8 cellular contexts compared by ENCODE assay signal in genomic region chr9:131502781-131503625, GRCh38. TPM values are rescaled to one million over a fixed set of nuclear protein-coding genes. Genes with fewer than 3 reads are reported as not detected.
A peak's percentile ranks its signal among the peaks of the same experiment; 100 is the strongest.
DNase-seq lines count a peak whose midpoint lies in the region; ATAC-seq and TF ChIP-seq lines count a peak whose summit lies in the region.

Gene POMT1, plus strand, starts transcription at chr9:131502918. Its CDS starts 1,301 bp downstream, at chr9:131504219.

- H3K27ac ChIP-seq in KMS-11 = peak within 1 kb of the TSS; percentile 99

- peak; percentile 65 for ATAC-seq in GM21717 (IDR thresholded peaks at IDR 0.05; ENCODE audit: unreplicated experiment)
- peak; percentile 76 to 85 (median 82) for ATAC-seq in natural killer cell

- peaks cover 48% of the 10 kb centered on the region for H3K36me3 Mint-ChIP-seq in activated T-helper 2 cell treated with anti-CD3 and anti-CD28 coated beads, Interferon-gamma antibody, Interleukin-2, Interleukin-4, amounts not matched to agents 10 μg/mL and 5 μg/mL and 100 μg/mL, durations not matched to agents 14 hours and 24 hours and 36 hours (ENCODE audit: low read depth)
- no peaks in the 10 kb centered on the region for H3K36me3 Mint-ChIP-seq in natural killer cell

- H3K4me3 ChIP-seq in KMS-11 (IDR thresholded peaks at IDR 0.05; ENCODE audit: insufficient read depth, low read depth, low read length) = no peak within 1 kb of the TSS

- peaks cover 48% of the 10 kb centered on the region for H3K79me2 ChIP-seq in KMS-11 (ENCODE audit: insufficient read depth, low read depth)

- TF ChIP-seq CTCF in KMS-11 (conservative IDR thresholded peaks at IDR 0.05; ENCODE audit: low read depth, low read length) (no peak), natural killer cell (IDR thresholded peaks at IDR 0.05) (no peak)

- H3K4me1 Mint-ChIP-seq in activated T-helper 2 cell treated with anti-CD3 and anti-CD28 coated beads, Interferon-gamma antibody, Interleukin-2, Interleukin-4, amounts not matched to agents 10 μg/mL and 5 μg/mL and 100 μg/mL, durations not matched to agents 14 hours and 24 hours and 36 hours (ENCODE audit: low read depth) = peaks cover 35% of the 10 kb centered on the region
- peaks cover 43 to 50% of the 10 kb centered on the region in 2 donors for H3K4me1 Mint-ChIP-seq in natural killer cell

- H3K4me2 ChIP-seq in KMS-11 = peak within 1 kb of the TSS; percentile 97

- H3K27me3 ChIP-seq in KMS-11 (ENCODE audit: insufficient read depth, low read depth) = no peaks in the 10 kb centered on the region

- H2AFZ ChIP-seq in KMS-11 (ENCODE audit: low read depth) = peak within 1 kb of the TSS; percentile 75

- peaks cover 60% of the 10 kb centered on the region for H3K4me1 ChIP-seq in KMS-11 (ENCODE audit: low read depth, poor library complexity, severe bottlenecking)

- no peaks in the 10 kb centered on the region for H4K20me1 ChIP-seq in KMS-11 (ENCODE audit: insufficient read depth)

- H3K27ac Mint-ChIP-seq in activated T-helper 2 cell treated with anti-CD3 and anti-CD28 coated beads, Interferon-gamma antibody, Interleukin-2, Interleukin-4, amounts not matched to agents 10 μg/mL and 5 μg/mL and 100 μg/mL, durations not matched to agents 14 hours and 24 hours and 36 hours = peak within 1 kb of the TSS; percentile 91
- peak within 1 kb of the TSS; percentile 61 to 89 for H3K27ac Mint-ChIP-seq in natural killer cell

- H3K36me3 ChIP-seq in KMS-11 (ENCODE audit: insufficient read depth) = no peaks in the 10 kb centered on the region; the same call in 1 of the 2 replicates

- intact Hi-C loops in activated T-helper 2 cell treated with anti-CD3 and anti-CD28 coated beads, Interferon-gamma antibody, Interleukin-2, Interleukin-4, amounts not matched to agents 10 μg/mL and 5 μg/mL and 100 μg/mL, durations not matched to agents 14 hours and 24 hours and 36 hours (cut with micrococcal nuclease) = loop anchor here (2.0 to 10.0 kb wide), 5 partner anchors 28 to 244 kb away; partner anchors contain the start of genes FAM78A and UCK1
- intact Hi-C loops in natural killer cell (cut with micrococcal nuclease) = loop anchor here (5.0 kb wide), 1 partner anchor 234 kb away; no protein-coding TSS in a partner anchor

- H3K9me3 Mint-ChIP-seq in activated T-helper 2 cell treated with anti-CD3 and anti-CD28 coated beads, Interferon-gamma antibody, Interleukin-2, Interleukin-4, amounts not matched to agents 10 μg/mL and 5 μg/mL and 100 μg/mL, durations not matched to agents 14 hours and 24 hours and 36 hours = no peaks in the 10 kb centered on the region
- no peaks in the 10 kb centered on the region for H3K9me3 Mint-ChIP-seq in natural killer cell

- H3K9ac ChIP-seq in KMS-11 = peak within 1 kb of the TSS; percentile 82

- no peaks in the 10 kb centered on the region for H3K27me3 Mint-ChIP-seq in activated T-helper 2 cell treated with anti-CD3 and anti-CD28 coated beads, Interferon-gamma antibody, Interleukin-2, Interleukin-4, amounts not matched to agents 10 μg/mL and 5 μg/mL and 100 μg/mL, durations not matched to agents 14 hours and 24 hours and 36 hours (ENCODE audit: low read depth)
- H3K27me3 Mint-ChIP-seq in natural killer cell (ENCODE audit: low read depth in 2 of 2) = no peaks in the 10 kb centered on the region

- peak within 1 kb of the TSS; percentile 97 for H3K4me3 Mint-ChIP-seq in activated T-helper 2 cell treated with anti-CD3 and anti-CD28 coated beads, Interferon-gamma antibody, Interleukin-2, Interleukin-4, amounts not matched to agents 10 μg/mL and 5 μg/mL and 100 μg/mL, durations not matched to agents 14 hours and 24 hours and 36 hours (ENCODE audit: low read depth)
- peak within 1 kb of the TSS; percentile 96 for H3K4me3 Mint-ChIP-seq in natural killer cell

- DNase-seq in DMS 273 treated with DMSO at 0.1 percent for 48 hours (lab: John Stamatoyannopoulos, UW) = peak; percentile 82
- DNase-seq in RKO (ENCODE audit: low spot score) = peak; percentile 90
- DNase-seq in activated T-helper 2 cell treated with anti-CD3 and anti-CD28 coated beads, Interferon-gamma antibody, Interleukin-2, Interleukin-4, amounts not matched to agents 10 μg/mL and 5 μg/mL and 100 μg/mL, durations not matched to agents 14 hours and 24 hours and 36 hours (ENCODE audit: low spot score) = peak; percentile 87
- DNase-seq in fibroblast of peridontal ligament (ENCODE audit: extremely low read depth) = peak; percentile 72
- peak; percentile 84 for DNase-seq in natural killer cell
- peak; percentile 73 to 90 (median 86) for DNase-seq in stimulated activated naive CD4-positive, alpha-beta T cell (lab: John Stamatoyannopoulos, UW)

RNA-seq across cellular contexts. Expression of gene POMT1, which starts in this region (rescaled TPM):
- total RNA-seq in activated T-helper 2 cell treated with anti-CD3 and anti-CD28 coated beads, Interferon-gamma antibody, Interleukin-2, Interleukin-4, amounts not matched to agents 10 μg/mL and 5 μg/mL and 100 μg/mL, durations not matched to agents 14 hours and 24 hours and 36 hours = 44.5 and 46.9 TPM in 2 replicates
- 10 to 100 TPM; 35.5 to 38.8 (median 36.3) TPM for total RNA-seq in natural killer cell
